Comparison of ENCODE assay signal across 15 cellular contexts in genomic region chr3:47478022-47478421, GRCh38. TPM values are rescaled to one million over a fixed set of nuclear protein-coding genes. Genes with fewer than 3 reads are reported as not detected.
A peak's percentile ranks its signal among the peaks of the same experiment; 100 is the strongest.
DNase-seq lines count a peak whose midpoint lies in the region; ATAC-seq and TF ChIP-seq lines count a peak whose summit lies in the region.
"Had no signal": no experiment of that assay in that cellular context is flagged by ENCODE, and none has a peak within 500 bp of the region (broad histone marks: within the 10 kb centered on the region; RNA-seq: fewer than 3 reads in every experiment).

No MANE protein-coding gene starts in this region.

- H3K4me1 Mint-ChIP-seq in CD4-positive, alpha-beta memory T cell, result peaks cover 18 to 39% (median 28%) of the 10 kb centered on the region in 4 donors
- H3K4me1 Mint-ChIP-seq in brain (peaks cover 46% of the 10 kb centered on the region), neural crest cell (peaks cover 36% of the 10 kb centered on the region), neural progenitor cell (peaks cover 33% of the 10 kb centered on the region)

- no peak overlapping the region for H3K4me3 ChIP-seq in CD4-positive, alpha-beta memory T cell (ENCODE audit: low read length in 2 of 2)
- H3K4me3 ChIP-seq in Karpas-422 (ENCODE audit: low read length) (no peak overlapping the region), neural progenitor cell (no peak overlapping the region)
- H3K4me3 ChIP-seq: Peyer's patch had no signal

- POLR2A ChIA-PET in CD4-positive, alpha-beta memory T cell (lab: Charles Lee; ENCODE audit: partially characterized antibody), result interaction anchor here (1.5 kb wide), 1 partner anchor 35 kb away, joined by 5 read pairs; the partner anchor contains the start of gene ELP6

- H3K4me2 ChIP-seq in Karpas-422 (ENCODE audit: low read depth, low read length, poor library complexity, severe bottlenecking), result no peak overlapping the region
- no peak overlapping the region for H3K4me2 ChIP-seq in neural progenitor cell

- intact Hi-C loops in CD4-positive, alpha-beta memory T cell (cut with micrococcal nuclease), result no loop called here

- no peak overlapping the region for H2AFZ ChIP-seq in Karpas-422 (ENCODE audit: low read length)
- no peak overlapping the region for H2AFZ ChIP-seq in neural progenitor cell (replicated peaks)

- H3K4me3 Mint-ChIP-seq in CD4-positive, alpha-beta memory T cell, result peak overlapping the region in 1 of 8 donors; percentile 36
- H3K4me3 Mint-ChIP-seq in brain (peak overlapping the region in 4 of 5 experiments; percentile 23 to 62 (median 51)), neural crest cell (peak overlapping the region; percentile 61), neural progenitor cell (no peak overlapping the region)

- H3K79me2 ChIP-seq in Karpas-422 (ENCODE audit: low read length) (peaks cover 40% of the 10 kb centered on the region), neural progenitor cell (ENCODE audit: low read depth) (peaks cover 25% of the 10 kb centered on the region)

- no peaks in the 10 kb centered on the region for H3K27me3 ChIP-seq in CD4-positive, alpha-beta memory T cell (ENCODE audit: insufficient read depth, low read length)
- H3K27me3 ChIP-seq in Karpas-422 (ENCODE audit: low read length) (no peaks in the 10 kb centered on the region), neural progenitor cell (no peaks in the 10 kb centered on the region)
- H3K27me3 ChIP-seq: BE2C, Peyer's patch had no signal

- H3K36me3 Mint-ChIP-seq in CD4-positive, alpha-beta memory T cell, result peaks cover 0 to 8% of the 10 kb centered on the region in 2 donors
- peaks cover 7% of the 10 kb centered on the region for H3K36me3 Mint-ChIP-seq in brain
- H3K36me3 Mint-ChIP-seq in neural crest cell (ENCODE audit: low read depth), result no peaks in the 10 kb centered on the region
- H3K36me3 Mint-ChIP-seq in neural progenitor cell, result peaks cover under 1% of the 10 kb centered on the region

- H3K27ac ChIP-seq in CD4-positive, alpha-beta memory T cell (ENCODE audit: low read depth, low read length), result no peak overlapping the region
- H3K27ac ChIP-seq in Karpas-422 (ENCODE audit: low read length) (peak overlapping the region; percentile 71), neural progenitor cell (no peak overlapping the region)
- H3K27ac ChIP-seq: Peyer's patch had no signal

- peaks cover 8% of the 10 kb centered on the region; the same call in 1 of the 2 replicates for H4K20me1 ChIP-seq in Karpas-422 (ENCODE audit: insufficient read depth, low read depth, low read length)
- H4K20me1 ChIP-seq in neural progenitor cell (ENCODE audit: low read depth), result peaks cover 22% of the 10 kb centered on the region

- peak overlapping the region; percentile 43 for H3K9ac ChIP-seq in Karpas-422 (ENCODE audit: low read length)
- H3K9ac ChIP-seq in neural progenitor cell, result no peak overlapping the region

- CTCF ChIA-PET in CD4-positive, alpha-beta memory T cell (lab: Charles Lee; ENCODE audit: partially characterized antibody), result interaction anchor here (0.7 to 4.9 kb wide), 3 partner anchors 11 to 59 kb away, joined by 3 to 69 read pairs (median 3); no protein-coding TSS in a partner anchor

- no peaks in the 10 kb centered on the region for H3K9me3 ChIP-seq in CD4-positive, alpha-beta memory T cell (ENCODE audit: control insufficient read depth in 1 of 2, low read length in 2 of 2)
- no peaks in the 10 kb centered on the region for H3K9me3 ChIP-seq in Karpas-422 (ENCODE audit: low read length)
- H3K9me3 ChIP-seq in neural progenitor cell (ENCODE audit: low read depth), result no peaks in the 10 kb centered on the region
- H3K9me3 ChIP-seq: BE2C, Peyer's patch had no signal

- no peak for DNase-seq in CD4-positive, alpha-beta memory T cell
- DNase-seq in Karpas-422 (no peak), neural crest cell (ENCODE audit: low read depth, low spot score) (no peak), neural progenitor cell (ENCODE audit: low spot score) (no peak)
- DNase-seq in stimulated activated CD4-positive, alpha-beta T cell treated with anti-CD3 and anti-CD28 coated beads, Interleukin-4, amount 100 ng/mL, for 24 hours, result no peak
- DNase-seq: BE2C, DMS79, H7, NCI-H1092 treated with DMSO at 0.1 percent for 48 hours, NCI-H2081, Peyer's patch had no signal

- TF ChIP-seq CTCF in brain (conservative IDR thresholded peaks at IDR 0.05) (no peak), neural crest cell (conservative IDR thresholded peaks at IDR 0.05) (no peak), neural progenitor cell (IDR thresholded peaks at IDR 0.05) (no peak)

- H3K36me3 ChIP-seq in CD4-positive, alpha-beta memory T cell (ENCODE audit: insufficient read depth, low read length), result no peaks in the 10 kb centered on the region
- peaks cover 7% of the 10 kb centered on the region; the same call in 1 of the 2 replicates for H3K36me3 ChIP-seq in Karpas-422 (ENCODE audit: insufficient read depth, low read length)
- no peaks in the 10 kb centered on the region for H3K36me3 ChIP-seq in neural progenitor cell
- H3K36me3 ChIP-seq: BE2C, Peyer's patch had no signal

- H3K4me1 ChIP-seq in CD4-positive, alpha-beta memory T cell (ENCODE audit: insufficient read depth, low read length), result peaks cover 25% of the 10 kb centered on the region
- peaks cover 47% of the 10 kb centered on the region for H3K4me1 ChIP-seq in Karpas-422 (ENCODE audit: low read length)
- peaks cover 16% of the 10 kb centered on the region for H3K4me1 ChIP-seq in neural progenitor cell
- H3K4me1 ChIP-seq: BE2C had no signal

- H3K27ac Mint-ChIP-seq in CD4-positive, alpha-beta memory T cell, result peak overlapping the region in 4 of 7 donors; percentile 10 to 75 (median 60)
- peak overlapping the region in 2 of 5 experiments; percentile 21 to 75 for H3K27ac Mint-ChIP-seq in brain
- H3K27ac Mint-ChIP-seq in neural crest cell (ENCODE audit: unreplicated experiment), result no peak overlapping the region
- no peak overlapping the region for H3K27ac Mint-ChIP-seq in neural progenitor cell

- H3F3A ChIP-seq in neural progenitor cell (ENCODE audit: low read depth), result peaks cover 44% of the 10 kb centered on the region

- no peaks in the 10 kb centered on the region for H3K27me3 Mint-ChIP-seq in CD4-positive, alpha-beta memory T cell
- H3K27me3 Mint-ChIP-seq in brain, result peaks cover 3% of the 10 kb centered on the region
- no peaks in the 10 kb centered on the region for H3K27me3 Mint-ChIP-seq in neural crest cell (ENCODE audit: low read depth)
- H3K27me3 Mint-ChIP-seq in neural progenitor cell (ENCODE audit: insufficient read depth, low read depth), result peaks cover 5% of the 10 kb centered on the region

- H3K9me3 Mint-ChIP-seq in CD4-positive, alpha-beta memory T cell, result no peaks in the 10 kb centered on the region
- H3K9me3 Mint-ChIP-seq in brain (peaks cover 0 to 3% (median 0%) of the 10 kb centered on the region in 5 experiments), neural crest cell (no peaks in the 10 kb centered on the region), neural progenitor cell (no peaks in the 10 kb centered on the region)

- no peak for ATAC-seq in HG02588 (IDR thresholded peaks at IDR 0.05; ENCODE audit: unreplicated experiment)
- no peak for ATAC-seq in HG02852 (IDR thresholded peaks at IDR 0.05; ENCODE audit: unreplicated experiment)
- ATAC-seq: Right ventricle myocardium inferior had no signal

- no peaks in the 10 kb centered on the region for H3K9me2 ChIP-seq in Karpas-422 (replicated peaks; ENCODE audit: insufficient read depth, low read length)

RNA-seq across cellular contexts. Expression of gene SCAP, which starts 2.3 kb away (rescaled TPM):
- 10 to 100 TPM; 85.7 to 88.1 TPM for total RNA-seq in CD4-positive, alpha-beta memory T cell
- 10 to 100 TPM; 37.7 to 56.4 TPM for polyA plus RNA-seq in CD4-positive, alpha-beta memory T cell
- 109 and 139 TPM in 2 replicates for total RNA-seq in Karpas-422 (2014; rRNA removed; shearing (Covaris generic); ENCODE audit: low replicate concordance)
- 56.1 TPM for polyA plus RNA-seq in brain (ENCODE audit: insufficient read depth, low read depth, low replicate concordance)
- total RNA-seq in neural crest cell (90.2 and 103 TPM in 2 replicates), neural progenitor cell (ENCODE audit: low replicate concordance) (33.0 and 96.9 TPM in 2 replicates)

RNA-seq across cellular contexts. Expression of gene ELP6, which starts 35.5 kb away (rescaled TPM):
- total RNA-seq in CD4-positive, alpha-beta memory T cell, result 10 to 100 TPM; 24.8 to 28.6 TPM
- 10 to 100 TPM; 37.1 to 45.7 TPM for polyA plus RNA-seq in CD4-positive, alpha-beta memory T cell
- total RNA-seq in Karpas-422 (2014; rRNA removed; shearing (Covaris generic); ENCODE audit: low replicate concordance), result 60.4 and 61.7 TPM in 2 replicates
- 51.0 TPM for polyA plus RNA-seq in brain (ENCODE audit: insufficient read depth, low read depth, low replicate concordance)
- total RNA-seq in neural crest cell (60.4 and 61.0 TPM in 2 replicates), neural progenitor cell (ENCODE audit: low replicate concordance) (32.9 and 55.1 TPM in 2 replicates)

Comparison
In these comparisons a context has a peak if more than half of its experiments do, and no peak if none do; other contexts are left out.
1. H3K27ac Mint-ChIP-seq: peak in CD4-positive, alpha-beta memory T cell (4 of 7); none in neural crest cell (single experiment) and neural progenitor cell (single experiment).